In genomic region chr2:215749092-215749957, GRCh38 we compare ENCODE assay signal across 13 cellular contexts.
DNase-seq lines count a peak whose midpoint lies in the region; ATAC-seq and TF ChIP-seq lines count a peak whose summit lies in the region.
"Had no signal": no experiment of that assay in that cellular context is flagged by ENCODE, and none has a peak within 500 bp of the region (broad histone marks: within the 10 kb centered on the region; RNA-seq: fewer than 3 reads in every experiment).

No MANE protein-coding gene starts in this region.

- DNase-seq in GM04503 (ENCODE audit: low read depth) (peak; percentile 81), astrocyte of the hippocampus (ENCODE audit: low read depth, low spot score) (peak; percentile 46), hepatocyte (ENCODE audit: low spot score) (peak; percentile 35), gastrocnemius medialis (peak; percentile 19 to 46), NCI-H748 treated with DMSO at 0.1 percent for 48 hours (lab: John Stamatoyannopoulos, UW) (no peak), occipital lobe (lab: John Stamatoyannopoulos, UW) (no peak), Karpas-422 (no peak)
- no peak for DNase-seq in stimulated activated CD4-positive, alpha-beta T cell treated with anti-CD3 and anti-CD28 coated beads, Interleukin-4, amount 100 ng/mL, for 24 hours
- DNase-seq: activated naive CD4-positive, alpha-beta T cell; CD8-positive, alpha-beta memory T cell; naive B cell; NCI-H82 had no signal

- 83% methylated on average over 11 of the region's 11 CpGs for WGBS in hepatocyte (ENCODE audit: low lambda C conversion rate, missing lambda C conversion rate)

- H3K36me3 ChIP-seq in hepatocyte (replicated peaks; ENCODE audit: insufficient read depth, low read depth) (no peaks in the 10 kb centered on the region), gastrocnemius medialis (no peaks in the 10 kb centered on the region), Karpas-422 (ENCODE audit: insufficient read depth, low read length) (no peaks in the 10 kb centered on the region)

- peak overlapping the region; percentile 66 for H3K27ac ChIP-seq in hepatocyte
- no peak overlapping the region for H3K27ac ChIP-seq in gastrocnemius medialis
- no peak overlapping the region for H3K27ac ChIP-seq in Karpas-422 (ENCODE audit: low read length)
- H3K27ac ChIP-seq: epithelial cell of prostate had no signal

- H4K20me1 ChIP-seq in hepatocyte (ENCODE audit: insufficient read depth, poor library complexity, severe bottlenecking), result no peaks in the 10 kb centered on the region
- no peaks in the 10 kb centered on the region for H4K20me1 ChIP-seq in Karpas-422 (ENCODE audit: insufficient read depth, low read depth, low read length)

- no peaks in the 10 kb centered on the region for H3K27me3 ChIP-seq in hepatocyte
- no peaks in the 10 kb centered on the region for H3K27me3 ChIP-seq in gastrocnemius medialis
- 0 out of 2 replicates have a peak, but pooled peaks cover 3% of the 10 kb centered on the region for H3K27me3 ChIP-seq in Karpas-422 (ENCODE audit: low read length)

- H3K4me1 ChIP-seq in hepatocyte (ENCODE audit: insufficient read depth), result no peaks in the 10 kb centered on the region
- peaks cover 0 to 12% of the 10 kb centered on the region in 2 donors for H3K4me1 ChIP-seq in gastrocnemius medialis
- no peaks in the 10 kb centered on the region for H3K4me1 ChIP-seq in Karpas-422 (ENCODE audit: low read length)

- H3K4me2 ChIP-seq in hepatocyte, result no peak overlapping the region
- H3K4me2 ChIP-seq in Karpas-422 (ENCODE audit: low read depth, low read length, poor library complexity, severe bottlenecking), result no peak overlapping the region

- in situ Hi-C loops in gastrocnemius medialis (cut with MboI; ENCODE audit: low sequenced_read_pairs in 4 of 4), result no loop called here

- intact Hi-C loops in gastrocnemius medialis (cut with DNase I; ENCODE audit: low total_unique reads), result no loop called here

- H2AFZ ChIP-seq in hepatocyte, result no peak overlapping the region
- H2AFZ ChIP-seq in Karpas-422 (ENCODE audit: low read length), result no peak overlapping the region

- H3K4me3 ChIP-seq in hepatocyte, result no peak overlapping the region
- no peak overlapping the region for H3K4me3 ChIP-seq in gastrocnemius medialis
- H3K4me3 ChIP-seq in Karpas-422 (ENCODE audit: low read length), result no peak overlapping the region

- TF ChIP-seq CTCF in hepatocyte (IDR thresholded peaks at IDR 0.05; ENCODE audit: poor library complexity), result no peak
- TF ChIP-seq CTCF in gastrocnemius medialis (IDR thresholded peaks at IDR 0.05 in 4 of 5, conservative IDR thresholded peaks at IDR 0.05 in 1 of 5), result no peak

- no peak for TF ChIP-seq POLR2A in gastrocnemius medialis (IDR thresholded peaks at IDR 0.05)

- H3K9ac ChIP-seq in Karpas-422 (ENCODE audit: low read length), result no peak overlapping the region

- peak; percentile 45 to 49 for ATAC-seq in gastrocnemius medialis

- H3K9me2 ChIP-seq in hepatocyte (replicated peaks; ENCODE audit: insufficient read depth), result no peaks in the 10 kb centered on the region
- H3K9me2 ChIP-seq in Karpas-422 (replicated peaks; ENCODE audit: insufficient read depth, low read length), result no peaks in the 10 kb centered on the region

- H3K9me3 ChIP-seq in hepatocyte (ENCODE audit: low read depth) (no peaks in the 10 kb centered on the region), gastrocnemius medialis (no peaks in the 10 kb centered on the region), Karpas-422 (ENCODE audit: low read length) (no peaks in the 10 kb centered on the region)

- no peaks in the 10 kb centered on the region for H3K79me2 ChIP-seq in hepatocyte
- no peaks in the 10 kb centered on the region for H3K79me2 ChIP-seq in Karpas-422 (ENCODE audit: low read length)

Comparison
In these comparisons a context has a peak if more than half of its experiments do, and no peak if none do; other contexts are left out.
1. DNase-seq: peak in GM04503 (single experiment), astrocyte of the hippocampus (single experiment), hepatocyte (single experiment) and gastrocnemius medialis (2 of 2); none in NCI-H748 treated with DMSO at 0.1 percent for 48 hours (single experiment), occipital lobe (single experiment), stimulated activated CD4-positive, alpha-beta T cell treated with anti-CD3 and anti-CD28 coated beads, Interleukin-4, amount 100 ng/mL, for 24 hours (single experiment) and Karpas-422 (single experiment).